In the genomic region with DNA sequence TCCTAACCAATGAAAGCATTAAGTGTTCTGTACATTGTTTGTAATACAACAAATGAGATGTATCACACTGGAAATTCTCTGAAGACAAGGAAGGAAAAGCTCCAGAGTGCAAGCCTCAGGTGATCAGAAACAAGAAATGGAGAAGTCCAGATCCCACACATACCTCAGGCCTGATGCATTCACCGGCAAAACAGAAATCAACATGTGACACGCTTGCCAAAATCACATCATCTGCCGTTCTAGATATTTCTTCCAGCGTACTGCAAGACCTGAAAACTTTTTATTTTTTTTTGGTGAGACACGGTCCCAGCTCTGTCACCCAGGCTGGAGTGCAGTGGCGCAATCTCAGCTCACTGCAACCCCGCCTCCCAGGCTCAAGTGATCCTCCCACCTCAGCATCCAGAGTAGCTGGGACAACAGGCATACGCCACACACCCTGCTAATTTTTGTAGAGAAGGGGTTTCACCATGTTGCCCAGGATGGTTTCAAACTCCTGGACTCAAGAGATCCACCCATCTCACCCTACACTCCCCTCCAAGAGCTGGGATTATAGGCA, we compare ENCODE assay signal across 22 cellular contexts. TPM values are rescaled to one million over a fixed set of nuclear protein-coding genes. Genes with fewer than 3 reads are reported as not detected.
DNase-seq lines count a peak whose midpoint lies in the region; ATAC-seq and TF ChIP-seq lines count a peak whose summit lies in the region.
"Had no signal": no experiment of that assay in that cellular context is flagged by ENCODE, and none has a peak within 500 bp of the region (broad histone marks: within the 10 kb centered on the region; RNA-seq: fewer than 3 reads in every experiment).

No MANE protein-coding gene starts in this region.

- peaks cover 90% of the 10 kb centered on the region for H4K20me1 ChIP-seq in GM23338 (replicated peaks; ENCODE audit: insufficient read depth)

- POLR2A ChIA-PET in naive thymus-derived CD8-positive, alpha-beta T cell (lab: Charles Lee): interaction anchor here (0.9 to 2.0 kb wide), 2 partner anchors 47 to 123 kb away, joined by 3 to 6 read pairs; no protein-coding TSS in a partner anchor

- no peak overlapping the region for H3K4me3 Mint-ChIP-seq in activated CD4-positive, alpha-beta T cell treated with anti-CD3 and anti-CD28 coated beads, Interleukin-2, amount 10 ng/mL, durations not matched to agents 24 days and 14 days
- H3K4me3 Mint-ChIP-seq in GM23338: no peak overlapping the region
- peak overlapping the region in 8 of 10 donors; percentile 24 to 87 (median 60) for H3K4me3 Mint-ChIP-seq in naive thymus-derived CD8-positive, alpha-beta T cell

- ATAC-seq in GM23338 (no peak), HG03135 (IDR thresholded peaks at IDR 0.05; ENCODE audit: unreplicated experiment) (no peak), HG02885 (IDR thresholded peaks at IDR 0.05; ENCODE audit: poor library complexity, unreplicated experiment) (no peak)
- ATAC-seq in naive thymus-derived CD8-positive, alpha-beta T cell: no peak

- H3K36me3 Mint-ChIP-seq in activated CD4-positive, alpha-beta T cell treated with anti-CD3 and anti-CD28 coated beads, Interleukin-2, amount 10 ng/mL, durations not matched to agents 24 days and 14 days (ENCODE audit: low read depth): peaks cover 38% of the 10 kb centered on the region
- H3K36me3 Mint-ChIP-seq in GM23338 (ENCODE audit: low read depth): peaks cover 9% of the 10 kb centered on the region; the same call in 2 of the 3 replicates
- peaks cover 0 to 17% (median 0%) of the 10 kb centered on the region in 3 donors for H3K36me3 Mint-ChIP-seq in naive thymus-derived CD8-positive, alpha-beta T cell

- intact Hi-C loops in activated CD4-positive, alpha-beta T cell treated with anti-CD3 and anti-CD28 coated beads, Interleukin-2, amount 10 ng/mL, durations not matched to agents 24 days and 14 days (cut with micrococcal nuclease): no loop called here

- peak overlapping the region; percentile 8 for H3K27ac Mint-ChIP-seq in activated CD4-positive, alpha-beta T cell treated with anti-CD3 and anti-CD28 coated beads, Interleukin-2, amount 10 ng/mL, durations not matched to agents 24 days and 14 days
- H3K27ac Mint-ChIP-seq in GM23338: no peak overlapping the region
- peak overlapping the region; percentile 82 to 99 (median 96) for H3K27ac Mint-ChIP-seq in naive thymus-derived CD8-positive, alpha-beta T cell

- no peaks in the 10 kb centered on the region for H3K27me3 ChIP-seq in GM23338 (ENCODE audit: insufficient read depth)
- H3K27me3 ChIP-seq: neutrophil, upper lobe of left lung had no signal

- no peaks in the 10 kb centered on the region for H3K27me3 Mint-ChIP-seq in activated CD4-positive, alpha-beta T cell treated with anti-CD3 and anti-CD28 coated beads, Interleukin-2, amount 10 ng/mL, durations not matched to agents 24 days and 14 days
- H3K27me3 Mint-ChIP-seq in GM23338 (ENCODE audit: insufficient read depth, low read depth, poor library complexity): peaks cover 4% of the 10 kb centered on the region
- H3K27me3 Mint-ChIP-seq in naive thymus-derived CD8-positive, alpha-beta T cell: no peaks in the 10 kb centered on the region

- H3K4me1 ChIP-seq in GM23338 (ENCODE audit: insufficient read depth): peaks cover 89% of the 10 kb centered on the region

- no peak overlapping the region for H2AFZ ChIP-seq in GM23338

- peaks cover 100% of the 10 kb centered on the region for H3K79me2 ChIP-seq in GM23338 (replicated peaks; ENCODE audit: insufficient read depth)

- TF ChIP-seq CTCF in GM23338 (conservative IDR thresholded peaks at IDR 0.05; ENCODE audit: low read depth in 2 of 2): no peak

- no peak overlapping the region for H3K4me2 ChIP-seq in GM23338

- H3K4me1 Mint-ChIP-seq in activated CD4-positive, alpha-beta T cell treated with anti-CD3 and anti-CD28 coated beads, Interleukin-2, amount 10 ng/mL, durations not matched to agents 24 days and 14 days: peaks cover 75% of the 10 kb centered on the region
- H3K4me1 Mint-ChIP-seq in GM23338: peaks cover 79% of the 10 kb centered on the region
- H3K4me1 Mint-ChIP-seq in naive thymus-derived CD8-positive, alpha-beta T cell: peaks cover 70 to 96% (median 92%) of the 10 kb centered on the region in 4 donors

- H3K36me3 ChIP-seq in GM23338 (ENCODE audit: insufficient read depth): no peaks in the 10 kb centered on the region
- H3K36me3 ChIP-seq: left ventricle myocardium inferior, neutrophil, upper lobe of left lung had no signal

- no peak for DNase-seq in activated CD4-positive, alpha-beta T cell treated with anti-CD3 and anti-CD28 coated beads, Interleukin-2, amount 10 ng/mL, durations not matched to agents 24 days and 14 days
- no peak for DNase-seq in activated CD4-positive, alpha-beta T cell treated with anti-CD3 and anti-CD28 coated beads, Interleukin-2, amount 50 U/mL, for 4 hours
- DNase-seq in GM23338 (ENCODE audit: low spot score): no peak
- DNase-seq in amniotic epithelial cell (ENCODE audit: low read depth): peak; percentile 53
- DNase-seq in naive thymus-derived CD8-positive, alpha-beta T cell: no peak
- DNase-seq in medulla oblongata (ENCODE audit: extremely low spot score): no peak
- DNase-seq: 8988T; activated CD4-positive, CD25-positive, alpha-beta regulatory T cell treated with anti-CD3 and anti-CD28 coated beads, Interleukin-2, amount 50 U/mL, for 72 hours; activated gamma-delta T cell; AML-193; HCEC 1CT; left ventricle myocardium inferior; NCI-H1436; NCI-H524; small intestine; stimulated activated CD4-positive, alpha-beta T cell treated with anti-CD3 and anti-CD28 coated beads, Interleukin-4, amount 100 ng/mL, for 1 hour; T1000 had no signal

- peaks cover 14% of the 10 kb centered on the region for H3F3A ChIP-seq in GM23338 (replicated peaks; ENCODE audit: low read depth)

- peak overlapping the region; percentile 27; the same call in 1 of the 2 replicates for H3K27ac ChIP-seq in GM23338 (ENCODE audit: low read depth)
- H3K27ac ChIP-seq: left ventricle myocardium inferior, neutrophil, SK-N-MC, upper lobe of left lung had no signal

- no peak overlapping the region for H3K4me3 ChIP-seq in GM23338
- H3K4me3 ChIP-seq: left ventricle myocardium inferior, SK-N-MC, upper lobe of left lung had no signal

- no peaks in the 10 kb centered on the region for H3K9me2 ChIP-seq in GM23338 (ENCODE audit: insufficient read depth)

- H3K9me3 Mint-ChIP-seq in activated CD4-positive, alpha-beta T cell treated with anti-CD3 and anti-CD28 coated beads, Interleukin-2, amount 10 ng/mL, durations not matched to agents 24 days and 14 days: no peaks in the 10 kb centered on the region
- H3K9me3 Mint-ChIP-seq in GM23338: no peaks in the 10 kb centered on the region
- H3K9me3 Mint-ChIP-seq in naive thymus-derived CD8-positive, alpha-beta T cell: no peaks in the 10 kb centered on the region

TF ChIP-seq in GM23338, 12 proteins besides CTCF, POLR2A, EP300 and RAD21 (continues in another document):
- no peak for TF ChIP-seq ZNF331 (CRISPR knock-in tag; IDR thresholded peaks at IDR 0.05; ENCODE audit: low read depth)
- TF ChIP-seq EZH2phosphoT487 (IDR thresholded peaks at IDR 0.05; ENCODE audit: unreplicated experiment): no peak
- no peak for TF ChIP-seq STAT1 (IDR thresholded peaks at IDR 0.05; ENCODE audit: unreplicated experiment)
- TF ChIP-seq ZNF114 (CRISPR knock-in tag; IDR thresholded peaks at IDR 0.05): no peak

RNA-seq across cellular contexts. Expression of a gene that starts 48.6 kb away (rescaled TPM):
- total RNA-seq in activated CD4-positive, alpha-beta T cell treated with anti-CD3 and anti-CD28 coated beads, Interleukin-2, amount 10 ng/mL, durations not matched to agents 24 days and 14 days: 38.1 and 39.6 TPM in 2 replicates
- 66.2 and 68.0 TPM in 2 replicates for total RNA-seq in GM23338 (2014; rRNA removed; shearing (Covaris generic))
- polyA plus RNA-seq in GM23338 (2016; fragmentation: Nextera tagmentation; extraction: Ambion mirVana): 32.1 and 32.4 TPM in 2 replicates
- total RNA-seq in naive thymus-derived CD8-positive, alpha-beta T cell: 100 to 1,000 TPM; 101 to 103 TPM
- polyA plus RNA-seq in naive thymus-derived CD8-positive, alpha-beta T cell: 100 to 1,000 TPM in 1 of 3 donors, 10 to 100 TPM in 2; 59.1 to 137 (median 86.5) TPM

Comparison
In these comparisons a context has a peak if more than half of its experiments do, and no peak if none do; other contexts are left out.
1. H3K4me3 Mint-ChIP-seq: peak in naive thymus-derived CD8-positive, alpha-beta T cell (8 of 10); none in activated CD4-positive, alpha-beta T cell treated with anti-CD3 and anti-CD28 coated beads, Interleukin-2, amount 10 ng/mL, durations not matched to agents 24 days and 14 days (single experiment) and GM23338 (single experiment).